1 cellular context compared by ENCODE assay signal in the genomic region with DNA sequence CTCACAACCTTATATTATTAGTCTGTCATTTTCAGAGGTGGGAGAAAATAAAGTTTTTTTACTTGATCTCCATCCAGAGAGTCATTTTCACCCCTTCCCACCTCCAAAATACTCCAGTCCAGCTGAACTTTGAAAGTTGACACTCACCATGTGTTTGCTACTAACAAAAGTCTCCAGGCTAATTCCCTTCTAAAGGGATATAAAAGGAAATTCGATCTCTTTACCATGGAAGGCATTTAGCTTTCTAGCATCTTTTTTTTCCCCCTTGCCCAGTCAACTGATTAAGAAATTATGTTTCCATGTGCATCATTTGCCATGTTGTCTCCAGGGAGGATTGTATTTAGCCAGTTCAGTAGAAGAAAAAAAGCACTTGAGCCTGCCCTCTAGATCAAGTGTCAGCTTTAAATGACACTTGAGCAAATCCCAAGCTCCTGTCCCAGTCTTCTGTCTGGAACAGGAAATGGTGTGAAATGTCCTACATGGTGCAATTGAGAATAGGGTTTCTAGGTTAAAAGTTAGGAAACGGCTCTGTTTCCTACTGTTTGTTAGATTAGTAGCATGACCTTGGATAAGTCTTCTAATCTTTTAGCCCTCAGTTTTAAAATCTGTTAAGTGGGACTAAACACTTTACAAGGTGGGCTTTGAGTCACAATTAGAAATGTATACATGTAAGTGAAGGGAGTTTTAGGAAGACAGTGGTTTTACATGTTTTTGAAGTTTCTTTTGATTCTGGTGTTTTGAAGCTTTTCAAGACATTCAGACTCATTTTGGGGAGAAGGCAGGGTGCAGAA.
TF ChIP-seq lines count a peak whose summit lies in the region.

No MANE protein-coding gene starts in this region.

TF ChIP-seq in K562, 482 proteins besides CTCF, POLR2A, EP300 and RAD21 (continued from another document and continues in another):
- TF ChIP-seq RFX7 (CRISPR knock-in tag; IDR thresholded peaks at IDR 0.05) (no peak), MED1 (CRISPR knock-in tag; IDR thresholded peaks at IDR 0.05; ENCODE audit: borderline replicate concordance) (no peak), SRSF3 (IDR thresholded peaks at IDR 0.05; ENCODE audit: insufficient read depth, low read length) (no peak), ILK (tag; IDR thresholded peaks at IDR 0.05; ENCODE audit: borderline replicate concordance, low read depth) (no peak), HMG20B (CRISPR knock-in tag; IDR thresholded peaks at IDR 0.05) (no peak), DIDO1 (tag; IDR thresholded peaks at IDR 0.05; ENCODE audit: low read depth) (no peak), PCBP1 (IDR thresholded peaks at IDR 0.05; ENCODE audit: low read depth, low read length, poor library complexity, severe bottlenecking) (no peak), ZNF696 (CRISPR knock-in tag; conservative IDR thresholded peaks at IDR 0.05) (no peak), NFRKB (IDR thresholded peaks at IDR 0.05; ENCODE audit: low read depth) (no peak), TBL1XR1 (IDR thresholded peaks at IDR 0.05; ENCODE audit: low read length in 2 of 2) (no peak), SNIP1 (IDR thresholded peaks at IDR 0.05; ENCODE audit: low read depth) (no peak), TCF3 (CRISPR knock-in tag; IDR thresholded peaks at IDR 0.05) (no peak), RFX5 (IDR thresholded peaks at IDR 0.05; ENCODE audit: low read depth, low read length) (no peak), TGIF2 (CRISPR knock-in tag; IDR thresholded peaks at IDR 0.05) (no peak), ADNP (tag; IDR thresholded peaks at IDR 0.05) (0 out of 2 replicates have a peak, but pooled peaks have one; percentile 53), SIRT6 (IDR thresholded peaks at IDR 0.05; ENCODE audit: low read depth, low read length) (no peak), PHF21A (IDR thresholded peaks at IDR 0.05; ENCODE audit: borderline replicate concordance, low read depth) (no peak), TCF7L2 (IDR thresholded peaks at IDR 0.05; ENCODE audit: low read depth, low read length) (no peak), CHD4 (IDR thresholded peaks at IDR 0.05; ENCODE audit: insufficient read depth, insufficient replicate concordance, low read depth, low read length, poor library complexity, severe bottlenecking) (no peak), ATF7 (IDR thresholded peaks at IDR 0.05) (peak; percentile 1; the same call in 1 of the 2 replicates), ARNT (IDR thresholded peaks at IDR 0.05) (no peak), PYGO2 (tag; IDR thresholded peaks at IDR 0.05) (no peak), DMBX1 (CRISPR knock-in tag; IDR thresholded peaks at IDR 0.05; ENCODE audit: borderline replicate concordance) (no peak), ZKSCAN1 (IDR thresholded peaks at IDR 0.05; ENCODE audit: low read depth, low read length) (no peak), KDM1A (IDR thresholded peaks at IDR 0.05) (peak; percentile 29 to 49; a peak in 3 of 4 replicates), MEF2A (IDR thresholded peaks at IDR 0.05; ENCODE audit: control insufficient read depth, low read depth, low read length) (no peak), SNRNP70 (optimal IDR thresholded peaks at IDR 0.05; ENCODE audit: low read depth, low read length) (no peak), ZNF263 (CRISPR knock-in tag; IDR thresholded peaks at IDR 0.05; ENCODE audit: borderline replicate concordance) (no peak), HNRNPL (IDR thresholded peaks at IDR 0.05; ENCODE audit: low read depth, low read length) (no peak), ZNF778 (CRISPR knock-in tag; IDR thresholded peaks at IDR 0.05) (no peak), TCF7 (IDR thresholded peaks at IDR 0.05; ENCODE audit: borderline replicate concordance) (no peak)
- TF ChIP-seq, protein P1, sequence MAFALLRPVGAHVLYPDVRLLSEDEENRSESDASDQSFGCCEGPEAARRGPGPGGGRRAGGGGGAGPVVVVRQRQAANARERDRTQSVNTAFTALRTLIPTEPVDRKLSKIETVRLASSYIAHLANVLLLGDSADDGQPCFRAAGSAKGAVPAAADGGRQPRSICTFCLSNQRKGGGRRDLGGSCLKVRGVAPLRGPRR (CRISPR knock-in tag; IDR thresholded peaks at IDR 0.05): no peak
- TF ChIP-seq, protein P2, sequence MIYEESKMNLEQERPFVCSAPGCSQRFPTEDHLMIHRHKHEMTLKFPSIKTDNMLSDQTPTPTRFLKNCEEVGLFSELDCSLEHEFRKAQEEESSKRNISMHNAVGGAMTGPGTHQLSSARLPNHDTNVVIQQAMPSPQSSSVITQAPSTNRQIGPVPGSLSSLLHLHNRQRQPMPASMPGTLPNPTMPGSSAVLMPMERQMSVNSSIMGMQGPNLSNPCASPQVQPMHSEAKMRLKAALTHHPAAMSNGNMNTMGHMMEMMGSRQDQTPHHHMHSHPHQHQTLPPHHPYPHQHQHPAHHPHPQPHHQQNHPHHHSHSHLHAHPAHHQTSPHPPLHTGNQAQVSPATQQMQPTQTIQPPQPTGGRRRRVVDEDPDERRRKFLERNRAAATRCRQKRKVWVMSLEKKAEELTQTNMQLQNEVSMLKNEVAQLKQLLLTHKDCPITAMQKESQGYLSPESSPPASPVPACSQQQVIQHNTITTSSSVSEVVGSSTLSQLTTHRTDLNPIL (CRISPR knock-in tag; IDR thresholded peaks at IDR 0.05): no peak
- TF ChIP-seq, protein P3, sequence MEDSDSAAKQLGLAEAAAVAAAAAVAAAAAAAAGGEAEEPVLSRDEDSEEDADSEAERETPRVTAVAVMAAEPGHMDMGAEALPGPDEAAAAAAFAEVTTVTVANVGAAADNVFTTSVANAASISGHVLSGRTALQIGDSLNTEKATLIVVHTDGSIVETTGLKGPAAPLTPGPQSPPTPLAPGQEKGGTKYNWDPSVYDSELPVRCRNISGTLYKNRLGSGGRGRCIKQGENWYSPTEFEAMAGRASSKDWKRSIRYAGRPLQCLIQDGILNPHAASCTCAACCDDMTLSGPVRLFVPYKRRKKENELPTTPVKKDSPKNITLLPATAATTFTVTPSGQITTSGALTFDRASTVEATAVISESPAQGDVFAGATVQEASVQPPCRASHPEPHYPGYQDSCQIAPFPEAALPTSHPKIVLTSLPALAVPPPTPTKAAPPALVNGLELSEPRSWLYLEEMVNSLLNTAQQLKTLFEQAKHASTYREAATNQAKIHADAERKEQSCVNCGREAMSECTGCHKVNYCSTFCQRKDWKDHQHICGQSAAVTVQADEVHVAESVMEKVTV (CRISPR knock-in tag; IDR thresholded peaks at IDR 0.05): no peak
- TF ChIP-seq, protein P4, sequence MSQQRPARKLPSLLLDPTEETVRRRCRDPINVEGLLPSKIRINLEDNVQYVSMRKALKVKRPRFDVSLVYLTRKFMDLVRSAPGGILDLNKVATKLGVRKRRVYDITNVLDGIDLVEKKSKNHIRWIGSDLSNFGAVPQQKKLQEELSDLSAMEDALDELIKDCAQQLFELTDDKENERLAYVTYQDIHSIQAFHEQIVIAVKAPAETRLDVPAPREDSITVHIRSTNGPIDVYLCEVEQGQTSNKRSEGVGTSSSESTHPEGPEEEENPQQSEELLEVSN (IDR thresholded peaks at IDR 0.05; ENCODE audit: borderline replicate concordance in 1 of 2, extremely low read depth in 1 of 2, insufficient read depth in 1 of 2, insufficient read length in 1 of 2, low read depth in 1 of 2, low read length in 1 of 2, poor library complexity in 1 of 2, severe bottlenecking in 1 of 2): no peak
- TF ChIP-seq, protein P5, sequence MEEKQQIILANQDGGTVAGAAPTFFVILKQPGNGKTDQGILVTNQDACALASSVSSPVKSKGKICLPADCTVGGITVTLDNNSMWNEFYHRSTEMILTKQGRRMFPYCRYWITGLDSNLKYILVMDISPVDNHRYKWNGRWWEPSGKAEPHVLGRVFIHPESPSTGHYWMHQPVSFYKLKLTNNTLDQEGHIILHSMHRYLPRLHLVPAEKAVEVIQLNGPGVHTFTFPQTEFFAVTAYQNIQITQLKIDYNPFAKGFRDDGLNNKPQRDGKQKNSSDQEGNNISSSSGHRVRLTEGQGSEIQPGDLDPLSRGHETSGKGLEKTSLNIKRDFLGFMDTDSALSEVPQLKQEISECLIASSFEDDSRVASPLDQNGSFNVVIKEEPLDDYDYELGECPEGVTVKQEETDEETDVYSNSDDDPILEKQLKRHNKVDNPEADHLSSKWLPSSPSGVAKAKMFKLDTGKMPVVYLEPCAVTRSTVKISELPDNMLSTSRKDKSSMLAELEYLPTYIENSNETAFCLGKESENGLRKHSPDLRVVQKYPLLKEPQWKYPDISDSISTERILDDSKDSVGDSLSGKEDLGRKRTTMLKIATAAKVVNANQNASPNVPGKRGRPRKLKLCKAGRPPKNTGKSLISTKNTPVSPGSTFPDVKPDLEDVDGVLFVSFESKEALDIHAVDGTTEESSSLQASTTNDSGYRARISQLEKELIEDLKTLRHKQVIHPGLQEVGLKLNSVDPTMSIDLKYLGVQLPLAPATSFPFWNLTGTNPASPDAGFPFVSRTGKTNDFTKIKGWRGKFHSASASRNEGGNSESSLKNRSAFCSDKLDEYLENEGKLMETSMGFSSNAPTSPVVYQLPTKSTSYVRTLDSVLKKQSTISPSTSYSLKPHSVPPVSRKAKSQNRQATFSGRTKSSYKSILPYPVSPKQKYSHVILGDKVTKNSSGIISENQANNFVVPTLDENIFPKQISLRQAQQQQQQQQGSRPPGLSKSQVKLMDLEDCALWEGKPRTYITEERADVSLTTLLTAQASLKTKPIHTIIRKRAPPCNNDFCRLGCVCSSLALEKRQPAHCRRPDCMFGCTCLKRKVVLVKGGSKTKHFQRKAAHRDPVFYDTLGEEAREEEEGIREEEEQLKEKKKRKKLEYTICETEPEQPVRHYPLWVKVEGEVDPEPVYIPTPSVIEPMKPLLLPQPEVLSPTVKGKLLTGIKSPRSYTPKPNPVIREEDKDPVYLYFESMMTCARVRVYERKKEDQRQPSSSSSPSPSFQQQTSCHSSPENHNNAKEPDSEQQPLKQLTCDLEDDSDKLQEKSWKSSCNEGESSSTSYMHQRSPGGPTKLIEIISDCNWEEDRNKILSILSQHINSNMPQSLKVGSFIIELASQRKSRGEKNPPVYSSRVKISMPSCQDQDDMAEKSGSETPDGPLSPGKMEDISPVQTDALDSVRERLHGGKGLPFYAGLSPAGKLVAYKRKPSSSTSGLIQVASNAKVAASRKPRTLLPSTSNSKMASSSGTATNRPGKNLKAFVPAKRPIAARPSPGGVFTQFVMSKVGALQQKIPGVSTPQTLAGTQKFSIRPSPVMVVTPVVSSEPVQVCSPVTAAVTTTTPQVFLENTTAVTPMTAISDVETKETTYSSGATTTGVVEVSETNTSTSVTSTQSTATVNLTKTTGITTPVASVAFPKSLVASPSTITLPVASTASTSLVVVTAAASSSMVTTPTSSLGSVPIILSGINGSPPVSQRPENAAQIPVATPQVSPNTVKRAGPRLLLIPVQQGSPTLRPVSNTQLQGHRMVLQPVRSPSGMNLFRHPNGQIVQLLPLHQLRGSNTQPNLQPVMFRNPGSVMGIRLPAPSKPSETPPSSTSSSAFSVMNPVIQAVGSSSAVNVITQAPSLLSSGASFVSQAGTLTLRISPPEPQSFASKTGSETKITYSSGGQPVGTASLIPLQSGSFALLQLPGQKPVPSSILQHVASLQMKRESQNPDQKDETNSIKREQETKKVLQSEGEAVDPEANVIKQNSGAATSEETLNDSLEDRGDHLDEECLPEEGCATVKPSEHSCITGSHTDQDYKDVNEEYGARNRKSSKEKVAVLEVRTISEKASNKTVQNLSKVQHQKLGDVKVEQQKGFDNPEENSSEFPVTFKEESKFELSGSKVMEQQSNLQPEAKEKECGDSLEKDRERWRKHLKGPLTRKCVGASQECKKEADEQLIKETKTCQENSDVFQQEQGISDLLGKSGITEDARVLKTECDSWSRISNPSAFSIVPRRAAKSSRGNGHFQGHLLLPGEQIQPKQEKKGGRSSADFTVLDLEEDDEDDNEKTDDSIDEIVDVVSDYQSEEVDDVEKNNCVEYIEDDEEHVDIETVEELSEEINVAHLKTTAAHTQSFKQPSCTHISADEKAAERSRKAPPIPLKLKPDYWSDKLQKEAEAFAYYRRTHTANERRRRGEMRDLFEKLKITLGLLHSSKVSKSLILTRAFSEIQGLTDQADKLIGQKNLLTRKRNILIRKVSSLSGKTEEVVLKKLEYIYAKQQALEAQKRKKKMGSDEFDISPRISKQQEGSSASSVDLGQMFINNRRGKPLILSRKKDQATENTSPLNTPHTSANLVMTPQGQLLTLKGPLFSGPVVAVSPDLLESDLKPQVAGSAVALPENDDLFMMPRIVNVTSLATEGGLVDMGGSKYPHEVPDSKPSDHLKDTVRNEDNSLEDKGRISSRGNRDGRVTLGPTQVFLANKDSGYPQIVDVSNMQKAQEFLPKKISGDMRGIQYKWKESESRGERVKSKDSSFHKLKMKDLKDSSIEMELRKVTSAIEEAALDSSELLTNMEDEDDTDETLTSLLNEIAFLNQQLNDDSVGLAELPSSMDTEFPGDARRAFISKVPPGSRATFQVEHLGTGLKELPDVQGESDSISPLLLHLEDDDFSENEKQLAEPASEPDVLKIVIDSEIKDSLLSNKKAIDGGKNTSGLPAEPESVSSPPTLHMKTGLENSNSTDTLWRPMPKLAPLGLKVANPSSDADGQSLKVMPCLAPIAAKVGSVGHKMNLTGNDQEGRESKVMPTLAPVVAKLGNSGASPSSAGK (IDR thresholded peaks at IDR 0.05): no peak
- TF ChIP-seq, protein P6, sequence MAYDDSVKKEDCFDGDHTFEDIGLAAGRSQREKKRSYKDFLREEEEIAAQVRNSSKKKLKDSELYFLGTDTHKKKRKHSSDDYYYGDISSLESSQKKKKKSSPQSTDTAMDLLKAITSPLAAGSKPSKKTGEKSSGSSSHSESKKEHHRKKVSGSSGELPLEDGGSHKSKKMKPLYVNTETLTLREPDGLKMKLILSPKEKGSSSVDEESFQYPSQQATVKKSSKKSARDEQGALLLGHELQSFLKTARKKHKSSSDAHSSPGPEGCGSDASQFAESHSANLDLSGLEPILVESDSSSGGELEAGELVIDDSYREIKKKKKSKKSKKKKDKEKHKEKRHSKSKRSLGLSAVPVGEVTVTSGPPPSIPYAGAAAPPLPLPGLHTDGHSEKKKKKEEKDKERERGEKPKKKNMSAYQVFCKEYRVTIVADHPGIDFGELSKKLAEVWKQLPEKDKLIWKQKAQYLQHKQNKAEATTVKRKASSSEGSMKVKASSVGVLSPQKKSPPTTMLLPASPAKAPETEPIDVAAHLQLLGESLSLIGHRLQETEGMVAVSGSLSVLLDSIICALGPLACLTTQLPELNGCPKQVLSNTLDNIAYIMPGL (CRISPR knock-in tag; IDR thresholded peaks at IDR 0.05): no peak
- TF ChIP-seq, protein P7, sequence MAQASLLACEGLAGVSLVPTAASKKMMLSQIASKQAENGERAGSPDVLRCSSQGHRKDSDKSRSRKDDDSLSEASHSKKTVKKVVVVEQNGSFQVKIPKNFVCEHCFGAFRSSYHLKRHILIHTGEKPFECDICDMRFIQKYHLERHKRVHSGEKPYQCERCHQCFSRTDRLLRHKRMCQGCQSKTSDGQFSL (CRISPR knock-in tag; IDR thresholded peaks at IDR 0.05): no peak
- TF ChIP-seq, protein P7 (tag; IDR thresholded peaks at IDR 0.05): no peak
